ENCODE assay signal across 1 cellular context in genomic region chr17:39699818-39700147, GRCh38.
A peak's percentile ranks its signal among the peaks of the same experiment; 100 is the strongest.
TF ChIP-seq lines count a peak whose summit lies in the region.

ERBB2 (plus strand) TSS chr17:39700064; CDS start chr17:39700239, 175 bp downstream.

TF ChIP-seq in HEK293, 187 proteins besides CTCF, POLR2A, EP300 and RAD21 (continued from another document and continues in another):
- TF ChIP-seq PRDM4 (tag by site-specific recombination; IDR thresholded peaks at IDR 0.05), result no peak
- TF ChIP-seq ZNF785 (tag by site-specific recombination; IDR thresholded peaks at IDR 0.05), result no peak
- TF ChIP-seq ZNF658 (tag by site-specific recombination; IDR thresholded peaks at IDR 0.05), result no peak
- peak; percentile 82; the same call in 1 of the 2 replicates for TF ChIP-seq WT1 (tag by site-specific recombination; IDR thresholded peaks at IDR 0.05)
- TF ChIP-seq ZFHX2 (tag by site-specific recombination; conservative IDR thresholded peaks at IDR 0.05), result peak; percentile 68
- peak; percentile 64; the same call in 1 of the 2 replicates for TF ChIP-seq KLF7 (tag by site-specific recombination; IDR thresholded peaks at IDR 0.05; ENCODE audit: borderline replicate concordance)
- TF ChIP-seq BCL6B (tag by site-specific recombination; IDR thresholded peaks at IDR 0.05), result no peak
- TF ChIP-seq GLI2 (tag by site-specific recombination; IDR thresholded peaks at IDR 0.05; ENCODE audit: borderline replicate concordance, low read depth), result no peak
- TF ChIP-seq REPIN1 (tag by site-specific recombination; IDR thresholded peaks at IDR 0.05; ENCODE audit: low read depth), result no peak
- TF ChIP-seq ZNF48 (tag by site-specific recombination; IDR thresholded peaks at IDR 0.05), result no peak
- no peak for TF ChIP-seq ZBTB21 (tag by site-specific recombination; IDR thresholded peaks at IDR 0.05)
- TF ChIP-seq ZNF707 (tag by site-specific recombination; IDR thresholded peaks at IDR 0.05), result no peak
- TF ChIP-seq ZNF529 (tag by site-specific recombination; IDR thresholded peaks at IDR 0.05; ENCODE audit: insufficient replicate concordance), result no peak
- no peak for TF ChIP-seq BCL11A (tag by site-specific recombination; IDR thresholded peaks at IDR 0.05; ENCODE audit: low read depth)
- no peak for TF ChIP-seq ZNF280D (tag by site-specific recombination; IDR thresholded peaks at IDR 0.05)
- no peak for TF ChIP-seq ZNF221 (tag by site-specific recombination; IDR thresholded peaks at IDR 0.05; ENCODE audit: borderline replicate concordance)
- TF ChIP-seq ZNF394 (tag by site-specific recombination; IDR thresholded peaks at IDR 0.05; ENCODE audit: borderline replicate concordance), result no peak
- no peak for TF ChIP-seq ZIC2 (tag by site-specific recombination; IDR thresholded peaks at IDR 0.05)
- no peak for TF ChIP-seq ZNF600 (tag by site-specific recombination; IDR thresholded peaks at IDR 0.05)
- TF ChIP-seq ZNF792 (tag by site-specific recombination; IDR thresholded peaks at IDR 0.05), result no peak
- no peak for TF ChIP-seq ZNF274 (IDR thresholded peaks at IDR 0.05; ENCODE audit: low read length)
- TF ChIP-seq ZNF274 (tag by site-specific recombination; IDR thresholded peaks at IDR 0.05; ENCODE audit: borderline replicate concordance), result no peak
- no peak for TF ChIP-seq ZNF501 (tag by site-specific recombination; IDR thresholded peaks at IDR 0.05)
- TF ChIP-seq ZNF596 (tag by site-specific recombination; IDR thresholded peaks at IDR 0.05), result no peak
- TF ChIP-seq ZNF398 (tag by site-specific recombination; IDR thresholded peaks at IDR 0.05), result peak; percentile 61; the same call in 1 of the 2 replicates
- TF ChIP-seq ZNF19 (tag by site-specific recombination; IDR thresholded peaks at IDR 0.05; ENCODE audit: low read depth), result no peak
- no peak for TF ChIP-seq ZBTB1 (tag by site-specific recombination; IDR thresholded peaks at IDR 0.05)
- TF ChIP-seq ZBTB48 (tag by site-specific recombination; IDR thresholded peaks at IDR 0.05), result no peak
- no peak for TF ChIP-seq ZNF704 (tag by site-specific recombination; IDR thresholded peaks at IDR 0.05)
- no peak for TF ChIP-seq HOXD13 (CRISPR knock-in tag; IDR thresholded peaks at IDR 0.05; ENCODE audit: borderline replicate concordance)
- peak; percentile 22; the same call in 1 of the 2 replicates for TF ChIP-seq ZNF341 (tag by site-specific recombination; IDR thresholded peaks at IDR 0.05; ENCODE audit: low read depth)
- peak; percentile 70; the same call in 1 of the 2 replicates for TF ChIP-seq KLF8 (tag by site-specific recombination; IDR thresholded peaks at IDR 0.05)
- no peak for TF ChIP-seq ZNF555 (tag by site-specific recombination; conservative IDR thresholded peaks at IDR 0.05)
- TF ChIP-seq ZBTB49 (tag by site-specific recombination; IDR thresholded peaks at IDR 0.05; ENCODE audit: low read depth), result no peak
- TF ChIP-seq ZNF248 (tag by site-specific recombination; IDR thresholded peaks at IDR 0.05), result no peak
- TF ChIP-seq ZSCAN18 (tag by site-specific recombination; IDR thresholded peaks at IDR 0.05), result no peak
- peak; percentile 90 for TF ChIP-seq ZNF335 (tag by site-specific recombination; conservative IDR thresholded peaks at IDR 0.05)
- TF ChIP-seq ZFP69B (tag by site-specific recombination; IDR thresholded peaks at IDR 0.05), result no peak
- TF ChIP-seq ZNF175 (tag by site-specific recombination; IDR thresholded peaks at IDR 0.05), result no peak
- TF ChIP-seq ZNF510 (tag by site-specific recombination; IDR thresholded peaks at IDR 0.05; ENCODE audit: insufficient replicate concordance), result no peak
- TF ChIP-seq ZNF2 (tag by site-specific recombination; IDR thresholded peaks at IDR 0.05), result no peak
- TF ChIP-seq ZBTB8A (tag by site-specific recombination; IDR thresholded peaks at IDR 0.05), result peak; percentile 9; the same call in 1 of the 2 replicates
- no peak for TF ChIP-seq ZNF18 (tag by site-specific recombination; IDR thresholded peaks at IDR 0.05)
- no peak for TF ChIP-seq ZNF169 (tag by site-specific recombination; IDR thresholded peaks at IDR 0.05)
- no peak for TF ChIP-seq ZBTB20 (tag by site-specific recombination; IDR thresholded peaks at IDR 0.05)
- no peak for TF ChIP-seq ZNF473 (tag by site-specific recombination; IDR thresholded peaks at IDR 0.05)
- TF ChIP-seq SETDB1 (IDR thresholded peaks at IDR 0.05; ENCODE audit: insufficient read length, low read length), result no peak
- no peak for TF ChIP-seq ZNF121 (tag by site-specific recombination; IDR thresholded peaks at IDR 0.05)
- no peak for TF ChIP-seq ZNF426 (tag by site-specific recombination; IDR thresholded peaks at IDR 0.05)
- TF ChIP-seq ZNF776 (tag by site-specific recombination; IDR thresholded peaks at IDR 0.05; ENCODE audit: borderline replicate concordance), result no peak
- no peak for TF ChIP-seq FEZF1 (tag by site-specific recombination; IDR thresholded peaks at IDR 0.05)
- no peak for TF ChIP-seq ZSCAN16 (tag by site-specific recombination; IDR thresholded peaks at IDR 0.05)
- peak; percentile 23; the same call in 1 of the 2 replicates for TF ChIP-seq ZBTB17 (tag by site-specific recombination; IDR thresholded peaks at IDR 0.05)
- TF ChIP-seq ZNF791 (tag by site-specific recombination; IDR thresholded peaks at IDR 0.05), result no peak
- no peak for TF ChIP-seq ZBTB6 (tag by site-specific recombination; IDR thresholded peaks at IDR 0.05)
- no peak for TF ChIP-seq ZNF140 (tag by site-specific recombination; IDR thresholded peaks at IDR 0.05)
